ENCODE assay signal across 2 cellular contexts in the genomic region with DNA sequence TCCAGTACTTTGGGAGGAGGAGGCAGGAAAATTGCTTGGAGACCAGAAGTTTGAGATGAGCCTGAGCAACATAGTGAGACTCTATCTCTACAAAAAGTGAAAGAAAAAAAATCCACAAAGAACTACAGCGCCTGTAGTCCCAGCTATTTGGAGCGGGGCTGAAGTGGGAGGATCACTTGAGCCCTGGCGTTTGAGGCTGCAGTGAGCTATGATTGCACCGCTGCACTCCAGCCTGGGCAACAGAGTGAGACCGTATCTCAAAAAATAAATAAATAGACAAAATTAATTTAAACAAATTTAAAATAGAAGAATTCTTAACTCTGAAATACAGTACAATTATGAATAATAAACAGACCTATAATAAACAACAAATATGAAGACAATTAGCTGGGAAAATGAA.
TF ChIP-seq lines count a peak whose summit lies in the region.

No MANE protein-coding gene starts in this region.

TF ChIP-seq in H1, 55 proteins besides CTCF, POLR2A, EP300 and RAD21:
- TF ChIP-seq CHD7 (IDR thresholded peaks at IDR 0.05; ENCODE audit: insufficient replicate concordance, low read length) (no peak), ZNF274 (IDR thresholded peaks at IDR 0.05; ENCODE audit: borderline replicate concordance, extremely low read depth, low read length) (no peak), POU5F1 (IDR thresholded peaks at IDR 0.05; ENCODE audit: low read depth, low read length) (no peak), SP1 (IDR thresholded peaks at IDR 0.05; ENCODE audit: low read depth, low read length) (no peak), GABPA (IDR thresholded peaks at IDR 0.05; ENCODE audit: borderline replicate concordance, insufficient read depth, low read length) (no peak), HDAC6 (IDR thresholded peaks at IDR 0.05; ENCODE audit: low read depth, low read length) (no peak), MAFK (IDR thresholded peaks at IDR 0.05; ENCODE audit: low read depth, low read length) (no peak), CHD1 (IDR thresholded peaks at IDR 0.05; ENCODE audit: low read depth, low read length) (no peak), ATF2 (IDR thresholded peaks at IDR 0.05; ENCODE audit: low read length) (no peak), SP2 (IDR thresholded peaks at IDR 0.05; ENCODE audit: low read length) (no peak)

TF ChIP-seq in HepG2, 621 proteins besides CTCF, POLR2A, EP300 and RAD21:
- peak; percentile 46; the same call in 1 of the 2 replicates for TF ChIP-seq ZNF121 (CRISPR knock-in tag; IDR thresholded peaks at IDR 0.05)
- no peak for TF ChIP-seq ATF7-NPFF (CRISPR knock-in tag; IDR thresholded peaks at IDR 0.05; ENCODE audit: low read depth)
TF ChIP-seq in HepG2: peak in this region for 1.
